Comparison of ENCODE assay signal across 21 cellular contexts in the genomic region with DNA sequence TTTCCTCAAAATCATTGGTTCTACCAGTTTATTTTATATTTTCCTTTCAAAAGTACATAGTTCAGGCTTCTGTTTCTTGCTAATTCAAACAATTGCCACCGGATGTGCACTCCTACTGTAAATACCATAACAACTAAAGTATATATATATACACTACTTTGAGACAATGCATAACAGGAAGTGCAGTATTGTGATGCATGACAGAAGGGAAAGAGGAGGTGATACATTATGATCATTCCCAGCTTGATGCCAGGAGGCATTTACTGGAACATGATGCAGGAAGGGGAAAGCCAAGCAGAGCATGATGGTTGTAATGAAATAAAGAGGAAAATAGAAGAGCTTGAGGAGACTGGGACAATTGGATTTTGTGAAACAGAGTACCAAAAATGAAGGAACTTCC.
"Had no signal": no experiment of that assay in that cellular context is flagged by ENCODE, and none has a peak within 500 bp of the region (broad histone marks: within the 10 kb centered on the region; RNA-seq: fewer than 3 reads in every experiment).

No MANE protein-coding gene starts in this region.

- H3K4me2 ChIP-seq: neural progenitor cell had no signal

- H3K4me3 ChIP-seq: gastroesophageal sphincter, left ventricle myocardium inferior, lower lobe of right lung, neural progenitor cell, pancreas, right lobe of liver, suprapubic skin, thyroid gland had no signal

- DNase-seq: immature natural killer cell; left cardiac atrium; left ventricle myocardium inferior; lower lobe of right lung; mesenchymal stem cell; midbrain; nucleus accumbens; pancreas; right lobe of liver; stimulated activated CD4-positive, alpha-beta T cell treated with anti-CD3 and anti-CD28 coated beads, Interleukin-4, amount 100 ng/mL, for 1 hour; stimulated activated CD8-positive, alpha-beta memory T cell treated with anti-CD3 and anti-CD28 coated beads, Interleukin-4, amount 100 ng/mL, for 48 hours; stimulated activated naive CD8-positive, alpha-beta T cell treated with anti-CD3 and anti-CD28 coated beads, Interleukin-15, Interleukin-2, amounts not matched to agents 100 U/mL and 50 U/mL, for 24 hours; thyroid gland had no signal

- FAIRE-seq: keratinocyte, pancreas, urothelium cell line had no signal

- H3K9me3 ChIP-seq: gastroesophageal sphincter, left ventricle myocardium inferior, lower lobe of right lung, pancreas, right lobe of liver, suprapubic skin, thyroid gland had no signal

- H3K9ac ChIP-seq: neural progenitor cell had no signal

- H3K36me3 ChIP-seq: gastroesophageal sphincter, left ventricle myocardium inferior, lower lobe of right lung, neural progenitor cell, pancreas, right lobe of liver, suprapubic skin, thyroid gland had no signal

- H3K4me1 ChIP-seq: gastroesophageal sphincter, left ventricle myocardium inferior, lower lobe of right lung, neural progenitor cell, pancreas, suprapubic skin, thyroid gland had no signal

- H3K27me3 ChIP-seq: gastroesophageal sphincter, pancreas, right lobe of liver, suprapubic skin, thyroid gland had no signal

- ATAC-seq: esophagus mucosa; gastroesophageal sphincter; left cardiac atrium; lower lobe of right lung; natural killer cell treated with Interleukin-12 subunit alpha and Interleukin-12 subunit beta and Interleukin-15 and Interleukin-18, amount 100 ng/mL, for 72 hours; pancreas; right lobe of liver; stimulated activated effector memory CD8-positive, alpha-beta T cell treated with anti-CD3 and anti-CD28 coated beads, Interleukin-12 subunit alpha, Interleukin-12 subunit beta, amount 100 ng/mL, for 72 hours; stimulated activated naive CD8-positive, alpha-beta T cell treated with anti-CD3 and anti-CD28 coated beads, Interleukin-15, Interleukin-2, amounts not matched to agents 100 U/mL and 50 U/mL, for 24 hours had no signal

- H2AFZ ChIP-seq: neural progenitor cell had no signal

- H3K27ac ChIP-seq: gastroesophageal sphincter, left ventricle myocardium inferior, lower lobe of right lung, neural progenitor cell, pancreas, right lobe of liver, suprapubic skin, thyroid gland had no signal
